ENCODE assay signal across 1 cellular context in the genomic region with DNA sequence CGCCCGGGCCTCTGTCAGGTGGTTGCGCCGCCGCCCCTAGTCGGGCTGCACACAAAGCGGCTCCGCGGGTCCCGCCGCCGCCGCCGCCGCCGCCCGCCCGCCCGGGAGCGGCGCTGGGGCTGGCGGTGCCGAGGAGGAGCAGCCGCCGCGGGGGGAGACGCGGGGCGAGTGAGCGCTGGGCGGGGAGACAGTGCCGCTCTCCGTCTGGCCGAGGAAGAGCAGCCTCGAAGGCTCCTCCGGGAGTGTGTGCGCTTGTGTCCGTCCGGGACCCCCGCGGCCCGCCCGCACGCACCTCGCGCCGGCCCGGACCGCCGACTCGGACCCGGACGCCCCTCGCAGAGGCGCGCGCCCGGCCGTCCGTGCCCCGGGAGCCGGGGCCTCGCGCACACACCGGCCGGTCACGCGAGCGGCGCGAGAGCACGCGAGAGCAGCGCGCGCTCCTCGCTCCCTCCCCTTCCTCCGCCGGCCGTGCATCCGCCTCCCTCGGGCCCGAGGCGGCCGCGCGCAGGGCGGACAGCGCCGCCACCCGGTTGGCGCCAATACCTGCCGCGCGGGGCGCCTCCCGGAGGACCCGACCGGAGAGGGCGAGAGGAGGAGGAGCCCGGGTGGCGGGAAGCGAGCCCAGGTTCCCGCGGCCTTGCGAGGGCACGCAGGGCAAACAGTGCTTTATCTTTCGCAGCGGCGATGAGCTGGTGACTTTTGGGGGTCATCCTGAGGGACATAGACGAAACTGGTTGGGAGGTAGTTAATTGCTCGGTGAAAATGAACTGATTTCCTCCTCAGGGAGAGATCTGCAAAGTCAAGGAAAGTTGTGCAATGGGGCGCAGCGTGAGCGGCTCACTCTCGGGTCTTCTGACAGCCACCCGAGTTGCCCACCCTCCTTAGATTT.
A peak's percentile ranks its signal among the peaks of the same experiment; 100 is the strongest.
TF ChIP-seq lines count a peak whose summit lies in the region.

A gene with protein sequence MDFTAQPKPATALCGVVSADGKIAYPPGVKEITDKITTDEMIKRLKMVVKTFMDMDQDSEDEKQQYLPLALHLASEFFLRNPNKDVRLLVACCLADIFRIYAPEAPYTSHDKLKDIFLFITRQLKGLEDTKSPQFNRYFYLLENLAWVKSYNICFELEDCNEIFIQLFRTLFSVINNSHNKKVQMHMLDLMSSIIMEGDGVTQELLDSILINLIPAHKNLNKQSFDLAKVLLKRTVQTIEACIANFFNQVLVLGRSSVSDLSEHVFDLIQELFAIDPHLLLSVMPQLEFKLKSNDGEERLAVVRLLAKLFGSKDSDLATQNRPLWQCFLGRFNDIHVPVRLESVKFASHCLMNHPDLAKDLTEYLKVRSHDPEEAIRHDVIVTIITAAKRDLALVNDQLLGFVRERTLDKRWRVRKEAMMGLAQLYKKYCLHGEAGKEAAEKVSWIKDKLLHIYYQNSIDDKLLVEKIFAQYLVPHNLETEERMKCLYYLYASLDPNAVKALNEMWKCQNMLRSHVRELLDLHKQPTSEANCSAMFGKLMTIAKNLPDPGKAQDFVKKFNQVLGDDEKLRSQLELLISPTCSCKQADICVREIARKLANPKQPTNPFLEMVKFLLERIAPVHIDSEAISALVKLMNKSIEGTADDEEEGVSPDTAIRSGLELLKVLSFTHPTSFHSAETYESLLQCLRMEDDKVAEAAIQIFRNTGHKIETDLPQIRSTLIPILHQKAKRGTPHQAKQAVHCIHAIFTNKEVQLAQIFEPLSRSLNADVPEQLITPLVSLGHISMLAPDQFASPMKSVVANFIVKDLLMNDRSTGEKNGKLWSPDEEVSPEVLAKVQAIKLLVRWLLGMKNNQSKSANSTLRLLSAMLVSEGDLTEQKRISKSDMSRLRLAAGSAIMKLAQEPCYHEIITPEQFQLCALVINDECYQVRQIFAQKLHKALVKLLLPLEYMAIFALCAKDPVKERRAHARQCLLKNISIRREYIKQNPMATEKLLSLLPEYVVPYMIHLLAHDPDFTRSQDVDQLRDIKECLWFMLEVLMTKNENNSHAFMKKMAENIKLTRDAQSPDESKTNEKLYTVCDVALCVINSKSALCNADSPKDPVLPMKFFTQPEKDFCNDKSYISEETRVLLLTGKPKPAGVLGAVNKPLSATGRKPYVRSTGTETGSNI (N-terminal part only) (minus strand): TSS at position 423 of the 889 bp plus-strand sequence. CDS start 1,334 bp downstream, outside the sequence.

TF ChIP-seq in K562, 482 proteins besides CTCF, POLR2A, EP300 and RAD21 (continued from another document and continues in another):
- TF ChIP-seq, protein P1, sequence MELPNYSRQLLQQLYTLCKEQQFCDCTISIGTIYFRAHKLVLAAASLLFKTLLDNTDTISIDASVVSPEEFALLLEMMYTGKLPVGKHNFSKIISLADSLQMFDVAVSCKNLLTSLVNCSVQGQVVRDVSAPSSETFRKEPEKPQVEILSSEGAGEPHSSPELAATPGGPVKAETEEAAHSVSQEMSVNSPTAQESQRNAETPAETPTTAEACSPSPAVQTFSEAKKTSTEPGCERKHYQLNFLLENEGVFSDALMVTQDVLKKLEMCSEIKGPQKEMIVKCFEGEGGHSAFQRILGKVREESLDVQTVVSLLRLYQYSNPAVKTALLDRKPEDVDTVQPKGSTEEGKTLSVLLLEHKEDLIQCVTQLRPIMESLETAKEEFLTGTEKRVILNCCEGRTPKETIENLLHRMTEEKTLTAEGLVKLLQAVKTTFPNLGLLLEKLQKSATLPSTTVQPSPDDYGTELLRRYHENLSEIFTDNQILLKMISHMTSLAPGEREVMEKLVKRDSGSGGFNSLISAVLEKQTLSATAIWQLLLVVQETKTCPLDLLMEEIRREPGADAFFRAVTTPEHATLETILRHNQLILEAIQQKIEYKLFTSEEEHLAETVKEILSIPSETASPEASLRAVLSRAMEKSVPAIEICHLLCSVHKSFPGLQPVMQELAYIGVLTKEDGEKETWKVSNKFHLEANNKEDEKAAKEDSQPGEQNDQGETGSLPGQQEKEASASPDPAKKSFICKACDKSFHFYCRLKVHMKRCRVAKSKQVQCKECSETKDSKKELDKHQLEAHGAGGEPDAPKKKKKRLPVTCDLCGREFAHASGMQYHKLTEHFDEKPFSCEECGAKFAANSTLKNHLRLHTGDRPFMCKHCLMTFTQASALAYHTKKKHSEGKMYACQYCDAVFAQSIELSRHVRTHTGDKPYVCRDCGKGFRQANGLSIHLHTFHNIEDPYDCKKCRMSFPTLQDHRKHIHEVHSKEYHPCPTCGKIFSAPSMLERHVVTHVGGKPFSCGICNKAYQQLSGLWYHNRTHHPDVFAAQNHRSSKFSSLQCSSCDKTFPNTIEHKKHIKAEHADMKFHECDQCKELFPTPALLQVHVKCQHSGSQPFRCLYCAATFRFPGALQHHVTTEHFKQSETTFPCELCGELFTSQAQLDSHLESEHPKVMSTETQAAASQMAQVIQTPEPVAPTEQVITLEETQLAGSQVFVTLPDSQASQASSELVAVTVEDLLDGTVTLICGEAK (IDR thresholded peaks at IDR 0.05) = 0 out of 2 replicates have a peak, but pooled peaks have one; percentile 53
- TF ChIP-seq, protein P1 (CRISPR knock-in tag; IDR thresholded peaks at IDR 0.05) = no peak
- TF ChIP-seq SNRNP70 (optimal IDR thresholded peaks at IDR 0.05; ENCODE audit: low read depth, low read length) = no peak
- TF ChIP-seq, protein P2, sequence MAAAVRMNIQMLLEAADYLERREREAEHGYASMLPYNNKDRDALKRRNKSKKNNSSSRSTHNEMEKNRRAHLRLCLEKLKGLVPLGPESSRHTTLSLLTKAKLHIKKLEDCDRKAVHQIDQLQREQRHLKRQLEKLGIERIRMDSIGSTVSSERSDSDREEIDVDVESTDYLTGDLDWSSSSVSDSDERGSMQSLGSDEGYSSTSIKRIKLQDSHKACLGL (CRISPR knock-in tag; IDR thresholded peaks at IDR 0.05; ENCODE audit: borderline replicate concordance, poor library complexity, severe bottlenecking) = no peak
- no peak for TF ChIP-seq MTA1 (IDR thresholded peaks at IDR 0.05; ENCODE audit: borderline replicate concordance)
- no peak for TF ChIP-seq POU5F1 (IDR thresholded peaks at IDR 0.05; ENCODE audit: borderline replicate concordance, low read depth, low read length, partially characterized antibody)
- TF ChIP-seq, protein P3, sequence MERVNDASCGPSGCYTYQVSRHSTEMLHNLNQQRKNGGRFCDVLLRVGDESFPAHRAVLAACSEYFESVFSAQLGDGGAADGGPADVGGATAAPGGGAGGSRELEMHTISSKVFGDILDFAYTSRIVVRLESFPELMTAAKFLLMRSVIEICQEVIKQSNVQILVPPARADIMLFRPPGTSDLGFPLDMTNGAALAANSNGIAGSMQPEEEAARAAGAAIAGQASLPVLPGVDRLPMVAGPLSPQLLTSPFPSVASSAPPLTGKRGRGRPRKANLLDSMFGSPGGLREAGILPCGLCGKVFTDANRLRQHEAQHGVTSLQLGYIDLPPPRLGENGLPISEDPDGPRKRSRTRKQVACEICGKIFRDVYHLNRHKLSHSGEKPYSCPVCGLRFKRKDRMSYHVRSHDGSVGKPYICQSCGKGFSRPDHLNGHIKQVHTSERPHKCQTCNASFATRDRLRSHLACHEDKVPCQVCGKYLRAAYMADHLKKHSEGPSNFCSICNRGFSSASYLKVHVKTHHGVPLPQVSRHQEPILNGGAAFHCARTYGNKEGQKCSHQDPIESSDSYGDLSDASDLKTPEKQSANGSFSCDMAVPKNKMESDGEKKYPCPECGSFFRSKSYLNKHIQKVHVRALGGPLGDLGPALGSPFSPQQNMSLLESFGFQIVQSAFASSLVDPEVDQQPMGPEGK (CRISPR knock-in tag; IDR thresholded peaks at IDR 0.05; ENCODE audit: borderline replicate concordance) = no peak
- TF ChIP-seq NFIX (CRISPR knock-in tag; IDR thresholded peaks at IDR 0.05; ENCODE audit: low read depth) = no peak
- TF ChIP-seq, protein P4, sequence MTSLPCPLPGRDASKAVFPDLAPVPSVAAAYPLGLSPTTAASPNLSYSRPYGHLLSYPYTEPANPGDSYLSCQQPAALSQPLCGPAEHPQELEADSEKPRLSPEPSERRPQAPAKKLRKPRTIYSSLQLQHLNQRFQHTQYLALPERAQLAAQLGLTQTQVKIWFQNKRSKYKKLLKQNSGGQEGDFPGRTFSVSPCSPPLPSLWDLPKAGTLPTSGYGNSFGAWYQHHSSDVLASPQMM (CRISPR knock-in tag; IDR thresholded peaks at IDR 0.05) = no peak
- TF ChIP-seq SMARCB1 (IDR thresholded peaks at IDR 0.05; ENCODE audit: insufficient read length, low read depth) = no peak
- no peak for TF ChIP-seq PHB2 (IDR thresholded peaks at IDR 0.05; ENCODE audit: low read depth)
- TF ChIP-seq, protein P5, sequence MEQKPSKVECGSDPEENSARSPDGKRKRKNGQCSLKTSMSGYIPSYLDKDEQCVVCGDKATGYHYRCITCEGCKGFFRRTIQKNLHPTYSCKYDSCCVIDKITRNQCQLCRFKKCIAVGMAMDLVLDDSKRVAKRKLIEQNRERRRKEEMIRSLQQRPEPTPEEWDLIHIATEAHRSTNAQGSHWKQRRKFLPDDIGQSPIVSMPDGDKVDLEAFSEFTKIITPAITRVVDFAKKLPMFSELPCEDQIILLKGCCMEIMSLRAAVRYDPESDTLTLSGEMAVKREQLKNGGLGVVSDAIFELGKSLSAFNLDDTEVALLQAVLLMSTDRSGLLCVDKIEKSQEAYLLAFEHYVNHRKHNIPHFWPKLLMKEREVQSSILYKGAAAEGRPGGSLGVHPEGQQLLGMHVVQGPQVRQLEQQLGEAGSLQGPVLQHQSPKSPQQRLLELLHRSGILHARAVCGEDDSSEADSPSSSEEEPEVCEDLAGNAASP (IDR thresholded peaks at IDR 0.05) = no peak
- peak; percentile 84 for TF ChIP-seq ETV5 (CRISPR knock-in tag; IDR thresholded peaks at IDR 0.05; ENCODE audit: low read depth)
- no peak for TF ChIP-seq ETV1 (tag; conservative IDR thresholded peaks at IDR 0.05; ENCODE audit: low read depth)
- TF ChIP-seq HDAC8 (tag; IDR thresholded peaks at IDR 0.05) = no peak
- no peak for TF ChIP-seq FOS (IDR thresholded peaks at IDR 0.05; ENCODE audit: extremely low read depth, insufficient read length)
- TF ChIP-seq PTTG1 (tag; IDR thresholded peaks at IDR 0.05; ENCODE audit: low read depth) = no peak
- TF ChIP-seq E2F3 (CRISPR knock-in tag; IDR thresholded peaks at IDR 0.05) = peak; percentile 99
- TF ChIP-seq TOE1 (IDR thresholded peaks at IDR 0.05; ENCODE audit: borderline replicate concordance) = peak; percentile 42; the same call in 1 of the 2 replicates
- 0 out of 2 replicates have a peak, but pooled peaks have one; percentile 46 for TF ChIP-seq TOE1 (CRISPR knock-in tag; IDR thresholded peaks at IDR 0.05; ENCODE audit: borderline replicate concordance, low read depth)
- TF ChIP-seq, protein P6, sequence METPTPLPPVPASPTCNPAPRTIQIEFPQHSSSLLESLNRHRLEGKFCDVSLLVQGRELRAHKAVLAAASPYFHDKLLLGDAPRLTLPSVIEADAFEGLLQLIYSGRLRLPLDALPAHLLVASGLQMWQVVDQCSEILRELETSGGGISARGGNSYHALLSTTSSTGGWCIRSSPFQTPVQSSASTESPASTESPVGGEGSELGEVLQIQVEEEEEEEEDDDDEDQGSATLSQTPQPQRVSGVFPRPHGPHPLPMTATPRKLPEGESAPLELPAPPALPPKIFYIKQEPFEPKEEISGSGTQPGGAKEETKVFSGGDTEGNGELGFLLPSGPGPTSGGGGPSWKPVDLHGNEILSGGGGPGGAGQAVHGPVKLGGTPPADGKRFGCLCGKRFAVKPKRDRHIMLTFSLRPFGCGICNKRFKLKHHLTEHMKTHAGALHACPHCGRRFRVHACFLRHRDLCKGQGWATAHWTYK (CRISPR knock-in tag; IDR thresholded peaks at IDR 0.05) = no peak
- no peak for TF ChIP-seq ZNF253 (CRISPR knock-in tag; conservative IDR thresholded peaks at IDR 0.05)
- peak; percentile 88 for TF ChIP-seq MYC (IDR thresholded peaks at IDR 0.05; ENCODE audit: low read depth, low read length)
- no peak for TF ChIP-seq MYC (CRISPR knock-in tag; IDR thresholded peaks at IDR 0.05; ENCODE audit: borderline replicate concordance, low read depth)
- no peak for TF ChIP-seq ZNF695 (CRISPR knock-in tag; IDR thresholded peaks at IDR 0.05)
